8 cellular contexts compared by ENCODE assay signal in genomic region chr6:110039996-110040383, GRCh38.
DNase-seq lines count a peak whose midpoint lies in the region; ATAC-seq and TF ChIP-seq lines count a peak whose summit lies in the region.

No MANE protein-coding gene starts in this region.

- no peaks in the 10 kb centered on the region for H3K27me3 ChIP-seq in CD4-positive, alpha-beta T cell (ENCODE audit: control insufficient read depth, insufficient read depth, low read length)

- H3K4me3 ChIP-seq in skeletal muscle cell (ENCODE audit: low read depth, low read length) = peak overlapping the region; percentile 36

- peaks cover 13% of the 10 kb centered on the region for H3K4me1 Mint-ChIP-seq in CD4-positive, alpha-beta T cell (ENCODE audit: low read depth)
- peaks cover 6% of the 10 kb centered on the region for H3K4me1 Mint-ChIP-seq in activated T-helper 17 cell treated with anti-CD3 and anti-CD28 coated beads, Interleukin-2, amount 50 U/mL, for 72 hours

- no peaks in the 10 kb centered on the region for H3K36me3 Mint-ChIP-seq in CD4-positive, alpha-beta T cell (ENCODE audit: low read depth)
- H3K36me3 Mint-ChIP-seq in activated T-helper 17 cell treated with anti-CD3 and anti-CD28 coated beads, Interleukin-2, amount 50 U/mL, for 72 hours (ENCODE audit: low read depth) = no peaks in the 10 kb centered on the region

- ATAC-seq in CD4-positive, alpha-beta T cell (ENCODE audit: poor library complexity) = peak; percentile 66
- ATAC-seq in GM19395 (IDR thresholded peaks at IDR 0.05; ENCODE audit: unreplicated experiment) (peak; percentile 61), HG03469 (IDR thresholded peaks at IDR 0.05; ENCODE audit: unreplicated experiment) (peak; percentile 32)
- ATAC-seq in activated T-helper 17 cell treated with anti-CD3 and anti-CD28 coated beads, Interleukin-2, amount 50 U/mL, for 72 hours (replicated peaks) = peak; percentile 66

- H3K4me3 Mint-ChIP-seq in CD4-positive, alpha-beta T cell = peak overlapping the region; percentile 90
- peak overlapping the region; percentile 88 for H3K4me3 Mint-ChIP-seq in activated T-helper 17 cell treated with anti-CD3 and anti-CD28 coated beads, Interleukin-2, amount 50 U/mL, for 72 hours

- TF ChIP-seq CTCF in CD4-positive, alpha-beta T cell (IDR thresholded peaks at IDR 0.05) = peak; percentile 51

- intact Hi-C loops in CD4-positive, alpha-beta T cell (cut with DNase I, micrococcal nuclease) = loop anchor here (1.0 to 5.0 kb wide), 10 partner anchors 335 to 853 kb away; partner anchors contain the start of gene CD164 (in 1 of the 2)

- peaks cover 2% of the 10 kb centered on the region for H3K9me3 Mint-ChIP-seq in CD4-positive, alpha-beta T cell
- no peaks in the 10 kb centered on the region for H3K9me3 Mint-ChIP-seq in activated T-helper 17 cell treated with anti-CD3 and anti-CD28 coated beads, Interleukin-2, amount 50 U/mL, for 72 hours

- POLR2A ChIA-PET in CD4-positive, alpha-beta T cell (lab: Charles Lee) = interaction anchor here (0.6 to 1.8 kb wide), 17 partner anchors 8 to 852 kb away, joined by 3 to 18 read pairs (median 5); partner anchors contain the start of genes AK9, CD164, CDC40 and CDK19

- peak overlapping the region; percentile 44 for H3K27ac ChIP-seq in CD4-positive, alpha-beta T cell (ENCODE audit: low read depth, low read length)

- peak; percentile 13 to 44 (median 20) for DNase-seq in CD4-positive, alpha-beta T cell
- peak; percentile 34 for DNase-seq in NOMO-1 treated with dmso at 0.1 percent for 144 hours (lab: John Stamatoyannopoulos, UW; ENCODE audit: unreplicated experiment)
- peak; percentile 49 for DNase-seq in glomerular visceral epithelial cell (ENCODE audit: extremely low spot score)
- no peak for DNase-seq in skeletal muscle cell (ENCODE audit: low read depth)
- no peak for DNase-seq in NCI-H446 (lab: John Stamatoyannopoulos, UW)

- H3K27me3 Mint-ChIP-seq in CD4-positive, alpha-beta T cell = no peaks in the 10 kb centered on the region
- H3K27me3 Mint-ChIP-seq in activated T-helper 17 cell treated with anti-CD3 and anti-CD28 coated beads, Interleukin-2, amount 50 U/mL, for 72 hours = no peaks in the 10 kb centered on the region

- peak overlapping the region; percentile 87 for H3K27ac Mint-ChIP-seq in CD4-positive, alpha-beta T cell
- H3K27ac Mint-ChIP-seq in activated T-helper 17 cell treated with anti-CD3 and anti-CD28 coated beads, Interleukin-2, amount 50 U/mL, for 72 hours = peak overlapping the region; percentile 93

- no peaks in the 10 kb centered on the region for H3K9me3 ChIP-seq in CD4-positive, alpha-beta T cell (ENCODE audit: control insufficient read depth, low read length)

- CTCF ChIA-PET in CD4-positive, alpha-beta T cell (lab: Charles Lee) = interaction anchor here (0.6 to 3.1 kb wide), 28 partner anchors 9 to 1498 kb away, joined by 3 to 27 read pairs (median 4); partner anchors contain the start of gene CD164

Comparison
In these comparisons a context has a peak if more than half of its experiments do, and no peak if none do; other contexts are left out.
1. DNase-seq: peak in CD4-positive, alpha-beta T cell (10 of 10), NOMO-1 treated with dmso at 0.1 percent for 144 hours (single experiment) and glomerular visceral epithelial cell (single experiment); none in skeletal muscle cell (single experiment) and NCI-H446 (0 of 2).
2. Peak in every context shown above with its lines, with median percentiles within 50 percentile points of each other: ATAC-seq.